19 cellular contexts compared by ENCODE assay signal in genomic region chr13:42355841-42356575, GRCh38.
DNase-seq lines count a peak whose midpoint lies in the region; ATAC-seq, FAIRE-seq and TF ChIP-seq lines count a peak whose summit lies in the region.
"Had no signal": no experiment of that assay in that cellular context is flagged by ENCODE, and none has a peak within 500 bp of the region (broad histone marks: within the 10 kb centered on the region; RNA-seq: fewer than 3 reads in every experiment).

No MANE protein-coding gene starts in this region.

- H3K9ac ChIP-seq in trophoblast cell (ENCODE audit: low read length) = no peak overlapping the region

- H3K9me3 Mint-ChIP-seq in activated T-helper 1 cell treated with anti-CD3 and anti-CD28 coated beads, Interleukin-12 subunit alpha, Interleukin-12 subunit beta, Interleukin-2, Interleukin-4 antibody, amounts not matched to agents 30 ng/mL and 10 ng/mL and 1 ng/mL, durations not matched to agents 14 hours and 24 hours and 36 hours = peaks cover 6% of the 10 kb centered on the region

- H3K9me3 ChIP-seq in trophoblast cell (ENCODE audit: insufficient read depth, low read depth, low read length) (no peaks in the 10 kb centered on the region), left lung (no peaks in the 10 kb centered on the region)

- WGBS in trophoblast cell (ENCODE audit: extremely low coverage, insufficient coverage, insufficient read length) = no CpG with 5 or more reads among the region's 8 CpGs

- no peak overlapping the region for H2AFZ ChIP-seq in trophoblast cell (ENCODE audit: insufficient read depth, low read length, poor library complexity)

- no peak overlapping the region for H3K4ac ChIP-seq in trophoblast cell (ENCODE audit: low read depth, low read length)

- H2BK12ac ChIP-seq in trophoblast cell (ENCODE audit: low read length) = no peak overlapping the region

- peaks cover 9% of the 10 kb centered on the region for H3K36me3 Mint-ChIP-seq in activated T-helper 1 cell treated with anti-CD3 and anti-CD28 coated beads, Interleukin-12 subunit alpha, Interleukin-12 subunit beta, Interleukin-2, Interleukin-4 antibody, amounts not matched to agents 30 ng/mL and 10 ng/mL and 1 ng/mL, durations not matched to agents 14 hours and 24 hours and 36 hours (ENCODE audit: low read depth)

- H3K36me3 ChIP-seq in trophoblast cell (ENCODE audit: control insufficient read depth in 1 of 2, insufficient read depth in 2 of 2, low read length in 2 of 2) (no peaks in the 10 kb centered on the region), left lung (no peaks in the 10 kb centered on the region)

- H3K27me3 ChIP-seq in trophoblast cell (ENCODE audit: insufficient read depth, low read length) (no peaks in the 10 kb centered on the region), left lung (no peaks in the 10 kb centered on the region)

- peaks cover 56% of the 10 kb centered on the region for H3K4me1 Mint-ChIP-seq in activated T-helper 1 cell treated with anti-CD3 and anti-CD28 coated beads, Interleukin-12 subunit alpha, Interleukin-12 subunit beta, Interleukin-2, Interleukin-4 antibody, amounts not matched to agents 30 ng/mL and 10 ng/mL and 1 ng/mL, durations not matched to agents 14 hours and 24 hours and 36 hours (ENCODE audit: low read depth)

- peak overlapping the region; percentile 49 for H3K4me3 Mint-ChIP-seq in activated T-helper 1 cell treated with anti-CD3 and anti-CD28 coated beads, Interleukin-12 subunit alpha, Interleukin-12 subunit beta, Interleukin-2, Interleukin-4 antibody, amounts not matched to agents 30 ng/mL and 10 ng/mL and 1 ng/mL, durations not matched to agents 14 hours and 24 hours and 36 hours

- H3K79me1 ChIP-seq in trophoblast cell (ENCODE audit: low read length) = no peaks in the 10 kb centered on the region

- no peak overlapping the region for H3K18ac ChIP-seq in trophoblast cell (ENCODE audit: low read length)

- H3K79me2 ChIP-seq in trophoblast cell (ENCODE audit: control insufficient read depth, insufficient read depth, low read length, poor library complexity) = no peaks in the 10 kb centered on the region

- peaks cover 1% of the 10 kb centered on the region for H3K27me3 Mint-ChIP-seq in activated T-helper 1 cell treated with anti-CD3 and anti-CD28 coated beads, Interleukin-12 subunit alpha, Interleukin-12 subunit beta, Interleukin-2, Interleukin-4 antibody, amounts not matched to agents 30 ng/mL and 10 ng/mL and 1 ng/mL, durations not matched to agents 14 hours and 24 hours and 36 hours (ENCODE audit: insufficient read depth)

- peak; percentile 76 for FAIRE-seq in GM12892 (lab: Jason Lieb, UNC)
- FAIRE-seq: G401.6, urothelium cell line had no signal

- H3K4me1 ChIP-seq in trophoblast cell (ENCODE audit: control insufficient read depth in 1 of 2, insufficient read depth in 2 of 2, low read length in 2 of 2) (no peaks in the 10 kb centered on the region), left lung (no peaks in the 10 kb centered on the region)

- H4K91ac ChIP-seq in trophoblast cell (ENCODE audit: low read depth, low read length) = no peak overlapping the region

- no peak overlapping the region for H2BK120ac ChIP-seq in trophoblast cell (ENCODE audit: insufficient read depth, low read length, poor library complexity)

- H3K23ac ChIP-seq in trophoblast cell (ENCODE audit: low read length) = no peak overlapping the region

- no peak overlapping the region for H3K14ac ChIP-seq in trophoblast cell (ENCODE audit: low read length)

- no peak overlapping the region for H2BK5ac ChIP-seq in trophoblast cell (ENCODE audit: low read depth, low read length, poor library complexity)

- TF ChIP-seq CTCF in left lung (IDR thresholded peaks at IDR 0.05) = no peak

- no peak for TF ChIP-seq POLR2A in GM12892 (IDR thresholded peaks at IDR 0.05; ENCODE audit: low read depth, low read length)

- H4K8ac ChIP-seq in trophoblast cell (ENCODE audit: low read depth, low read length) = no peak overlapping the region

- H4K12ac ChIP-seq in trophoblast cell (ENCODE audit: low read depth, low read length) = no peak overlapping the region

- no peak for ATAC-seq in left lung
- ATAC-seq: HCT116, left colon, SK-N-SH treated with all-trans-retinoic acid at 6 μM for 48 hours had no signal

- H3K4me3 ChIP-seq in trophoblast cell (ENCODE audit: low read depth, low read length) = no peak overlapping the region
- H3K4me3 ChIP-seq in left lung = no peak overlapping the region
- H3K4me3 ChIP-seq: dorsolateral prefrontal cortex had no signal

- peak overlapping the region; percentile 99 for H3K27ac Mint-ChIP-seq in activated T-helper 1 cell treated with anti-CD3 and anti-CD28 coated beads, Interleukin-12 subunit alpha, Interleukin-12 subunit beta, Interleukin-2, Interleukin-4 antibody, amounts not matched to agents 30 ng/mL and 10 ng/mL and 1 ng/mL, durations not matched to agents 14 hours and 24 hours and 36 hours

- no peak overlapping the region for H2AK5ac ChIP-seq in trophoblast cell (ENCODE audit: low read length)

- DNase-seq in activated naive CD4-positive, alpha-beta T cell treated with Interleukin-2 at 50 U/mL for 16 hours = peak; percentile 23
- no peak for DNase-seq in activated naive CD4-positive, alpha-beta T cell (lab: John Stamatoyannopoulos, UW)
- DNase-seq in GM12892 (ENCODE audit: insufficient read length) (no peak), trophoblast cell (peak; percentile 60 to 77), left lung (no peak), NCI-H2029 (lab: John Stamatoyannopoulos, UW) (no peak), NCI-H2196 treated with DMSO at 0.1 percent for 48 hours (lab: John Stamatoyannopoulos, UW; ENCODE audit: unreplicated experiment) (no peak)
- no peak for DNase-seq in activated T-helper 1 cell treated with anti-CD3 and anti-CD28 coated beads, Interleukin-12 subunit alpha, Interleukin-12 subunit beta, Interleukin-2, Interleukin-4 antibody, amounts not matched to agents 30 ng/mL and 10 ng/mL and 1 ng/mL, durations not matched to agents 14 hours and 24 hours and 36 hours (ENCODE audit: low spot score)
- DNase-seq: dorsolateral prefrontal cortex, erythroblast, IMR-90, left colon, midbrain, NCI-H1930, NCI-H446 treated with DMSO at 0.1 percent for 48 hours had no signal

- H3K27ac ChIP-seq in trophoblast cell (ENCODE audit: low read depth, low read length) = no peak overlapping the region
- no peak overlapping the region for H3K27ac ChIP-seq in left lung
- H3K27ac ChIP-seq: dorsolateral prefrontal cortex had no signal

- no peak overlapping the region for H3K4me2 ChIP-seq in trophoblast cell (ENCODE audit: low read length)

- intact Hi-C loops in activated T-helper 1 cell treated with anti-CD3 and anti-CD28 coated beads, Interleukin-12 subunit alpha, Interleukin-12 subunit beta, Interleukin-2, Interleukin-4 antibody, amounts not matched to agents 30 ng/mL and 10 ng/mL and 1 ng/mL, durations not matched to agents 14 hours and 24 hours and 36 hours (cut with micrococcal nuclease) = no loop called here
- intact Hi-C loops in left lung (cut with DNase I) = no loop called here

Comparison
In these comparisons a context has a peak if more than half of its experiments do, and no peak if none do; other contexts are left out.
1. DNase-seq: peak in activated naive CD4-positive, alpha-beta T cell treated with Interleukin-2 at 50 U/mL for 16 hours (single experiment) and trophoblast cell (2 of 2); none in activated naive CD4-positive, alpha-beta T cell (0 of 4), GM12892 (single experiment), activated T-helper 1 cell treated with anti-CD3 and anti-CD28 coated beads, Interleukin-12 subunit alpha, Interleukin-12 subunit beta, Interleukin-2, Interleukin-4 antibody, amounts not matched to agents 30 ng/mL and 10 ng/mL and 1 ng/mL, durations not matched to agents 14 hours and 24 hours and 36 hours (single experiment), left lung (0 of 2), NCI-H2029 (single experiment) and NCI-H2196 treated with DMSO at 0.1 percent for 48 hours (single experiment).